ENCODE assay signal across 31 cellular contexts in the genomic region with DNA sequence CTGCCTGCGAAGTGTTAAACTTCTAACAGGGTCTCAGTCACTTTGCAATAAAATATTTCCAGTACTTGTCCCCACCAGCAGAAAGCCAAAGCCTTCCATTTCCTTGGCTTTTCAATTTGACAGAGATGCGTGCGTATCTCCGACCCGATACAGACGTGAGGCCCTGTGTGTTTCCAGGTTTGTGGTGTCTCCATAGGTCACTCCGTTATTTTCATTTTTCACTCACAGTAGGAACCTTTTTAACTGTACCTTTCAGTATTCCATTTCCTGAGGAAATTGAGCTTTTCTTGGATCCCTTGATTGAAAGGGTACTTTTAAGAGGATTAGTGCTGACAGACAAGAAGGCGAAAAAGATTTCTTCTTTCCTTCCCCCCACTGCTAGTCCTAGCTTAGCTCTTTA.
"Had no signal": no experiment of that assay in that cellular context is flagged by ENCODE, and none has a peak within 500 bp of the region (broad histone marks: within the 10 kb centered on the region; RNA-seq: fewer than 3 reads in every experiment).

No MANE protein-coding gene starts in this region.

- H3K27me3 Mint-ChIP-seq: activated CD4-positive, alpha-beta T cell treated with anti-CD3 and anti-CD28 coated beads, Interleukin-2, amount 10 ng/mL, durations not matched to agents 7 days and 5 days; activated naive CD4-positive, alpha-beta T cell treated with anti-CD3 and anti-CD28 coated beads, Interleukin-2, amount 10 ng/mL, durations not matched to agents 7 days and 5 days; activated naive CD8-positive, alpha-beta T cell treated with anti-CD3 and anti-CD28 coated beads, Interleukin-2, amount 10 ng/mL, durations not matched to agents 7 days and 5 days; activated T-cell treated with anti-CD3 and anti-CD28 coated beads, Interleukin-2, amount 50 U/mL, for 24 hours had no signal

- H3K4me2 ChIP-seq: hepatocyte had no signal

- H3K9me3 ChIP-seq: ascending aorta, breast epithelium, esophagus squamous epithelium, gastroesophageal sphincter, heart right ventricle had no signal

- H3K4me1 Mint-ChIP-seq: activated CD4-positive, alpha-beta memory T cell treated with anti-CD3 and anti-CD28 coated beads, Interleukin-2, amount 10 ng/mL, durations not matched to agents 7 days and 5 days; central memory CD8-positive, alpha-beta T cell had no signal

- H3K9me3 Mint-ChIP-seq: activated CD4-positive, alpha-beta memory T cell treated with anti-CD3 and anti-CD28 coated beads, Interleukin-2, amount 10 ng/mL, durations not matched to agents 7 days and 5 days; activated CD4-positive, alpha-beta T cell treated with anti-CD3 and anti-CD28 coated beads, Interleukin-2, amount 10 ng/mL, durations not matched to agents 7 days and 5 days; activated naive CD4-positive, alpha-beta T cell treated with anti-CD3 and anti-CD28 coated beads, Interleukin-2, amount 10 ng/mL, durations not matched to agents 7 days and 5 days; activated naive CD4-positive, alpha-beta T cell treated with anti-CD3 and anti-CD28 coated beads, Interleukin-2, amount 50 U/mL, for 72 hours; activated naive CD8-positive, alpha-beta T cell treated with anti-CD3 and anti-CD28 coated beads, Interleukin-2, amount 10 ng/mL, durations not matched to agents 7 days and 5 days; activated T-cell treated with anti-CD3 and anti-CD28 coated beads, Interleukin-2, amount 50 U/mL, for 24 hours; activated T-cell treated with anti-CD3 and anti-CD28 coated beads, Interleukin-2, amount 50 U/mL, for 72 hours; brain; central memory CD8-positive, alpha-beta T cell; effector memory CD8-positive, alpha-beta T cell; T-helper 2 cell treated with Interferon-gamma antibody and Interleukin-4, amounts not matched to agents 5 μg/mL and 100 μg/mL, for 36 hours had no signal

- H3K27ac ChIP-seq: ascending aorta, breast epithelium, epithelial cell of prostate, esophagus squamous epithelium, gastroesophageal sphincter, heart right ventricle, hepatocyte had no signal

- H3K27ac Mint-ChIP-seq: activated CD4-positive, alpha-beta memory T cell treated with anti-CD3 and anti-CD28 coated beads, Interleukin-2, amount 10 ng/mL, durations not matched to agents 7 days and 5 days; activated CD4-positive, alpha-beta T cell treated with anti-CD3 and anti-CD28 coated beads, Interleukin-2, amount 10 ng/mL, durations not matched to agents 7 days and 5 days; activated naive CD4-positive, alpha-beta T cell treated with anti-CD3 and anti-CD28 coated beads, Interleukin-2, amount 10 ng/mL, durations not matched to agents 7 days and 5 days; activated naive CD4-positive, alpha-beta T cell treated with anti-CD3 and anti-CD28 coated beads, Interleukin-2, amount 50 U/mL, for 72 hours; activated naive CD8-positive, alpha-beta T cell treated with anti-CD3 and anti-CD28 coated beads, Interleukin-2, amount 10 ng/mL, durations not matched to agents 7 days and 5 days; activated T-cell treated with anti-CD3 and anti-CD28 coated beads, Interleukin-2, amount 50 U/mL, for 24 hours; activated T-cell treated with anti-CD3 and anti-CD28 coated beads, Interleukin-2, amount 50 U/mL, for 72 hours; effector memory CD8-positive, alpha-beta T cell; T-helper 17 cell; T-helper 2 cell treated with Interferon-gamma antibody and Interleukin-4, amounts not matched to agents 5 μg/mL and 100 μg/mL, for 36 hours had no signal

- H3K36me3 Mint-ChIP-seq: activated naive CD4-positive, alpha-beta T cell treated with anti-CD3 and anti-CD28 coated beads, Interleukin-2, amount 50 U/mL, for 72 hours; brain had no signal

- H3K4me3 ChIP-seq: ascending aorta, breast epithelium, esophagus squamous epithelium, gastroesophageal sphincter, heart right ventricle, hepatocyte had no signal

- DNase-seq: activated CD4-positive, alpha-beta memory T cell treated with anti-CD3 and anti-CD28 coated beads, Interleukin-2, amount 10 ng/mL, durations not matched to agents 7 days and 5 days; activated CD4-positive, alpha-beta T cell treated with anti-CD3 and anti-CD28 coated beads for 1 hour; activated CD4-positive, alpha-beta T cell treated with anti-CD3 and anti-CD28 coated beads for 4 hours; activated CD4-positive, alpha-beta T cell treated with anti-CD3 and anti-CD28 coated beads, Interleukin-2, amount 10 ng/mL, durations not matched to agents 7 days and 5 days; activated CD4-positive, alpha-beta T cell treated with anti-CD3 and anti-CD28 coated beads, Interleukin-2, amount 50 U/mL, for 4 hours; activated CD8-positive, alpha-beta memory T cell treated with anti-CD3 and anti-CD28 coated beads, Interleukin-2, amount 50 U/mL, for 48 hours; activated gamma-delta T cell; activated naive CD4-positive, alpha-beta T cell; activated naive CD4-positive, alpha-beta T cell treated with anti-CD3 and anti-CD28 coated beads, Interleukin-2, amount 10 ng/mL, durations not matched to agents 7 days and 5 days; activated naive CD8-positive, alpha-beta T cell treated with anti-CD3 and anti-CD28 coated beads, Interleukin-2, amount 10 ng/mL, durations not matched to agents 7 days and 5 days; activated T-cell treated with anti-CD3 and anti-CD28 coated beads for 4 hours; activated T-cell treated with anti-CD3 and anti-CD28 coated beads, Interleukin-2, amount 50 U/mL, for 24 hours; activated T-cell treated with anti-CD3 and anti-CD28 coated beads, Interleukin-2, amount 50 U/mL, for 72 hours; cortex of kidney; dermis blood vessel endothelial cell; effector CD4-positive, alpha-beta T cell; effector memory CD8-positive, alpha-beta T cell; esophagus squamous epithelium; foreskin melanocyte; heart right ventricle; T-helper 17 cell; T1000 had no signal

- H3K79me2 ChIP-seq: hepatocyte had no signal

- H3K4me1 ChIP-seq: ascending aorta, breast epithelium, esophagus squamous epithelium, gastroesophageal sphincter had no signal

- ATAC-seq: activated naive CD4-positive, alpha-beta T cell treated with anti-CD3 and anti-CD28 coated beads, Interleukin-2, amount 50 U/mL, for 72 hours; activated T-cell treated with anti-CD3 and anti-CD28 coated beads, Interleukin-2, amount 50 U/mL, for 72 hours; effector memory CD8-positive, alpha-beta T cell; gastroesophageal sphincter; heart right ventricle; T-helper 17 cell had no signal

- H3K4me3 Mint-ChIP-seq: activated CD4-positive, alpha-beta memory T cell treated with anti-CD3 and anti-CD28 coated beads, Interleukin-2, amount 10 ng/mL, durations not matched to agents 7 days and 5 days; activated CD4-positive, alpha-beta T cell treated with anti-CD3 and anti-CD28 coated beads, Interleukin-2, amount 10 ng/mL, durations not matched to agents 7 days and 5 days; activated naive CD4-positive, alpha-beta T cell treated with anti-CD3 and anti-CD28 coated beads, Interleukin-2, amount 10 ng/mL, durations not matched to agents 7 days and 5 days; activated naive CD8-positive, alpha-beta T cell treated with anti-CD3 and anti-CD28 coated beads, Interleukin-2, amount 10 ng/mL, durations not matched to agents 7 days and 5 days; activated T-cell treated with anti-CD3 and anti-CD28 coated beads, Interleukin-2, amount 50 U/mL, for 24 hours; activated T-cell treated with anti-CD3 and anti-CD28 coated beads, Interleukin-2, amount 50 U/mL, for 72 hours; brain; central memory CD8-positive, alpha-beta T cell; effector memory CD8-positive, alpha-beta T cell; T-helper 17 cell; T-helper 2 cell treated with Interferon-gamma antibody and Interleukin-4, amounts not matched to agents 5 μg/mL and 100 μg/mL, for 36 hours had no signal

- H3K27me3 ChIP-seq: ascending aorta, breast epithelium, esophagus squamous epithelium, gastroesophageal sphincter, heart right ventricle, hepatocyte had no signal

- H2AFZ ChIP-seq: hepatocyte had no signal

- H3K36me3 ChIP-seq: ascending aorta, breast epithelium, esophagus squamous epithelium, gastroesophageal sphincter had no signal
